27 cellular contexts compared by ENCODE assay signal in the genomic region with DNA sequence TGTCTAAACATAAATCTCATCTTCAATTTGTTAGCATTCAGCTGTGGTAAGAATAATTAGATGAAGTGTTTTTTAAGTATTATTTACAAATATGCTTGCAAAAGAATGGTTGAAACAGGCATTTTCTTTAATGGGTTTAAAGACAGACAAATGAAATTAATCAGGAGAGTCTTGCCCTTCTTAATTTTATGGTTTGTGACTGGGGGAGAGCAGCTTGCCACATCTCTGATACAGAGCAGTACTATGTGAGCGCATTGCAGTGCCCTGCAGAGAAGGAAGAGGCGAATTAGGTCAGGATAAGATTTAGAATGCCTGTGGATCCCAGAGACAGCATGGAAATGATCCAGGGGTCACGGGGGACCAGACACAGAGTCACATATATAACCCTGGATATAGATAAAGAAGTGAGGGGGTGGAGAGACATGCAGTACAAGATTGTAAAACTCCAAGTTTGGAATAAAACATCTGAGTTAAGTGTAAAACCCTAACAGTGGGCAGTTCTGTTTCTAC.
"Had no signal": no experiment of that assay in that cellular context is flagged by ENCODE, and none has a peak within 500 bp of the region (broad histone marks: within the 10 kb centered on the region; RNA-seq: fewer than 3 reads in every experiment).

No MANE protein-coding gene starts in this region.

- H3K27ac Mint-ChIP-seq: naive thymus-derived CD4-positive, alpha-beta T cell; natural killer cell treated with Interleukin-12 subunit alpha and Interleukin-12 subunit beta and Interleukin-15 and Interleukin-18, amount 100 ng/mL, for 72 hours; stimulated activated effector memory CD8-positive, alpha-beta T cell treated with anti-CD3 and anti-CD28 coated beads, Interleukin-12 subunit alpha, Interleukin-12 subunit beta, amount 100 ng/mL, for 72 hours; stimulated activated naive CD8-positive, alpha-beta T cell treated with anti-CD3 and anti-CD28 coated beads, Interleukin-15, Interleukin-2, amounts not matched to agents 100 ng/mL and 50 ng/mL, for 24 hours had no signal

- ATAC-seq: left cardiac atrium; left lung; mucosa of descending colon; naive thymus-derived CD4-positive, alpha-beta T cell; natural killer cell treated with Interleukin-12 subunit alpha and Interleukin-12 subunit beta and Interleukin-15 and Interleukin-18, amount 100 ng/mL, for 72 hours; right cardiac atrium; sciatic nerve; stimulated activated effector memory CD8-positive, alpha-beta T cell treated with anti-CD3 and anti-CD28 coated beads, Interleukin-12 subunit alpha, Interleukin-12 subunit beta, amount 100 ng/mL, for 72 hours; upper lobe of right lung had no signal

- H3K4me1 ChIP-seq: left lung, prostate gland, spleen, suprapubic skin, tibial artery, upper lobe of right lung had no signal

- H3K27me3 ChIP-seq: ovary, tibial artery, upper lobe of right lung had no signal

- H3K4me3 Mint-ChIP-seq: naive thymus-derived CD4-positive, alpha-beta T cell; natural killer cell treated with Interleukin-12 subunit alpha and Interleukin-12 subunit beta and Interleukin-15 and Interleukin-18, amount 100 ng/mL, for 72 hours; stimulated activated effector memory CD8-positive, alpha-beta T cell treated with anti-CD3 and anti-CD28 coated beads, Interleukin-12 subunit alpha, Interleukin-12 subunit beta, amount 100 ng/mL, for 72 hours; stimulated activated naive CD8-positive, alpha-beta T cell treated with anti-CD3 and anti-CD28 coated beads, Interleukin-15, Interleukin-2, amounts not matched to agents 100 ng/mL and 50 ng/mL, for 24 hours had no signal

- DNase-seq: hippocampal formation; kidney glomerular epithelial cell; left cardiac atrium; left lung; mesendoderm; midbrain; mucosa of descending colon; naive thymus-derived CD4-positive, alpha-beta T cell; ovary; posterior cingulate gyrus; retina; right cardiac atrium; spleen; stimulated activated CD4-positive, alpha-beta T cell treated with anti-CD3 and anti-CD28 coated beads, Interleukin-4, amount 100 ng/mL, for 24 hours; stimulated activated naive CD4-positive, alpha-beta T cell; tibial artery; trophoblast cell; upper lobe of right lung had no signal

- H3K4me1 Mint-ChIP-seq: stimulated activated effector memory CD8-positive, alpha-beta T cell treated with anti-CD3 and anti-CD28 coated beads, Interleukin-12 subunit alpha, Interleukin-12 subunit beta, amount 100 ng/mL, for 72 hours had no signal

- H3K27ac ChIP-seq: left lung, ovary, prostate gland, skin epidermis, spleen, suprapubic skin, thoracic aorta, tibial artery, upper lobe of right lung had no signal

- H3K36me3 Mint-ChIP-seq: naive thymus-derived CD4-positive, alpha-beta T cell; natural killer cell treated with Interleukin-12 subunit alpha and Interleukin-12 subunit beta and Interleukin-15 and Interleukin-18, amount 100 ng/mL, for 72 hours; stimulated activated effector memory CD8-positive, alpha-beta T cell treated with anti-CD3 and anti-CD28 coated beads, Interleukin-12 subunit alpha, Interleukin-12 subunit beta, amount 100 ng/mL, for 72 hours had no signal

- H3K36me3 ChIP-seq: left lung, ovary, prostate gland, spleen, suprapubic skin, thoracic aorta, tibial artery, upper lobe of right lung had no signal

- H3K9me3 ChIP-seq: left lung, mucosa of descending colon, ovary, prostate gland, spleen, suprapubic skin, thoracic aorta, tibial artery, upper lobe of right lung had no signal

- H3K9me3 Mint-ChIP-seq: natural killer cell treated with Interleukin-12 subunit alpha and Interleukin-12 subunit beta and Interleukin-15 and Interleukin-18, amount 100 ng/mL, for 72 hours; stimulated activated effector memory CD8-positive, alpha-beta T cell treated with anti-CD3 and anti-CD28 coated beads, Interleukin-12 subunit alpha, Interleukin-12 subunit beta, amount 100 ng/mL, for 72 hours; stimulated activated naive CD8-positive, alpha-beta T cell treated with anti-CD3 and anti-CD28 coated beads, Interleukin-15, Interleukin-2, amounts not matched to agents 100 ng/mL and 50 ng/mL, for 24 hours had no signal

- H3K4me3 ChIP-seq: left lung, lung, mucosa of descending colon, ovary, prostate gland, skin epidermis, spleen, suprapubic skin, thoracic aorta, tibial artery, upper lobe of right lung had no signal
